ENCODE assay signal across 19 cellular contexts in genomic region chr1:24905355-24905978, GRCh38. TPM values are rescaled to one million over a fixed set of nuclear protein-coding genes. Genes with fewer than 3 reads are reported as not detected.
DNase-seq lines count a peak whose midpoint lies in the region; ATAC-seq and TF ChIP-seq lines count a peak whose summit lies in the region.
"Had no signal": no experiment of that assay in that cellular context is flagged by ENCODE, and none has a peak within 500 bp of the region (broad histone marks: within the 10 kb centered on the region; RNA-seq: fewer than 3 reads in every experiment).

No MANE protein-coding gene starts in this region.

- no peaks in the 10 kb centered on the region for H3K36me3 ChIP-seq in left ventricle myocardium inferior
- H3K36me3 ChIP-seq in right lobe of liver, result no peaks in the 10 kb centered on the region
- H3K36me3 ChIP-seq in Karpas-422 (ENCODE audit: insufficient read depth, low read length), result peaks cover 9% of the 10 kb centered on the region; the same call in 1 of the 2 replicates
- H3K36me3 ChIP-seq: breast epithelium had no signal

- peak in 1 of 2 donors; percentile 2 for ATAC-seq in activated T-cell treated with anti-CD3 and anti-CD28 coated beads, Interleukin-2, amount 50 U/mL, for 72 hours (replicated peaks in 1 of 2)
- ATAC-seq in right lobe of liver, result no peak
- ATAC-seq: GM23338, left ventricle myocardium superior had no signal

- H3K27me3 Mint-ChIP-seq in activated T-cell treated with anti-CD3 and anti-CD28 coated beads, Interleukin-2, amount 50 U/mL, for 72 hours (ENCODE audit: low read depth), result no peaks in the 10 kb centered on the region
- peaks cover 8% of the 10 kb centered on the region for H3K27me3 Mint-ChIP-seq in type B pancreatic cell
- H3K27me3 Mint-ChIP-seq: IgD-negative memory B cell had no signal

- TF ChIP-seq POLR2A in right lobe of liver (IDR thresholded peaks at IDR 0.05), result no peak

- TF ChIP-seq CTCF in left ventricle myocardium inferior (IDR thresholded peaks at IDR 0.05; ENCODE audit: borderline replicate concordance) (no peak), right lobe of liver (IDR thresholded peaks at IDR 0.05) (no peak), type B pancreatic cell (conservative IDR thresholded peaks at IDR 0.05) (no peak)

- H3K9ac ChIP-seq in Karpas-422 (ENCODE audit: low read length), result no peak overlapping the region

- H3K9me2 ChIP-seq in Karpas-422 (replicated peaks; ENCODE audit: insufficient read depth, low read length), result no peaks in the 10 kb centered on the region

- H3K27me3 ChIP-seq in left ventricle myocardium inferior (ENCODE audit: low read depth) (peaks cover 79% of the 10 kb centered on the region), right lobe of liver (no peaks in the 10 kb centered on the region), Karpas-422 (ENCODE audit: low read length) (no peaks in the 10 kb centered on the region)

- H3K27ac ChIP-seq in left ventricle myocardium inferior (replicated peaks) (no peak overlapping the region), right lobe of liver (no peak overlapping the region), Karpas-422 (ENCODE audit: low read length) (no peak overlapping the region)
- H3K27ac ChIP-seq: breast epithelium had no signal

- no peak overlapping the region for H3K4me3 Mint-ChIP-seq in activated T-cell treated with anti-CD3 and anti-CD28 coated beads, Interleukin-2, amount 50 U/mL, for 72 hours
- H3K4me3 Mint-ChIP-seq in type B pancreatic cell, result no peak overlapping the region
- H3K4me3 Mint-ChIP-seq: GM23338, IgD-negative memory B cell, nephron had no signal

- no peaks in the 10 kb centered on the region for H3K9me3 Mint-ChIP-seq in activated T-cell treated with anti-CD3 and anti-CD28 coated beads, Interleukin-2, amount 50 U/mL, for 72 hours
- no peaks in the 10 kb centered on the region for H3K9me3 Mint-ChIP-seq in type B pancreatic cell
- H3K9me3 Mint-ChIP-seq: GM23338, IgD-negative memory B cell had no signal

- no peaks in the 10 kb centered on the region for H3K79me2 ChIP-seq in Karpas-422 (ENCODE audit: low read length)

- peak overlapping the region; percentile 19 for H3K27ac Mint-ChIP-seq in activated T-cell treated with anti-CD3 and anti-CD28 coated beads, Interleukin-2, amount 50 U/mL, for 72 hours
- no peak overlapping the region for H3K27ac Mint-ChIP-seq in type B pancreatic cell
- H3K27ac Mint-ChIP-seq: GM23338, nephron had no signal

- no peak overlapping the region for H2AFZ ChIP-seq in Karpas-422 (ENCODE audit: low read length)
- H2AFZ ChIP-seq: GM23338 had no signal

- 67% methylated on average over 5 of the region's 13 CpGs for WGBS in right lobe of liver (ENCODE audit: insufficient coverage, low coverage, low lambda C conversion rate, missing lambda C conversion rate)

- H3K36me3 Mint-ChIP-seq in activated T-cell treated with anti-CD3 and anti-CD28 coated beads, Interleukin-2, amount 50 U/mL, for 72 hours (ENCODE audit: insufficient read depth in 2 of 2), result peaks cover 16 to 28% of the 10 kb centered on the region in 2 donors
- H3K36me3 Mint-ChIP-seq in type B pancreatic cell, result no peaks in the 10 kb centered on the region
- H3K36me3 Mint-ChIP-seq: IgD-negative memory B cell had no signal

- intact Hi-C loops in cardiac septum (cut with DNase I) (no loop called here), left ventricle myocardium inferior (cut with micrococcal nuclease) (no loop called here), right lobe of liver (cut with DNase I) (loop anchor here in 1 of 2 donors (10.0 kb wide), 1 partner anchor 51 kb away; no protein-coding TSS in a partner anchor)

- peaks cover 42% of the 10 kb centered on the region for H3K4me1 Mint-ChIP-seq in activated T-cell treated with anti-CD3 and anti-CD28 coated beads, Interleukin-2, amount 50 U/mL, for 72 hours (ENCODE audit: low read depth)
- H3K4me1 Mint-ChIP-seq in type B pancreatic cell (ENCODE audit: unreplicated experiment), result peaks cover 6% of the 10 kb centered on the region

- no peak overlapping the region for H3K4me2 ChIP-seq in Karpas-422 (ENCODE audit: low read depth, low read length, poor library complexity, severe bottlenecking)
- H3K4me2 ChIP-seq: GM23338 had no signal

- DNase-seq in cardiac septum (ENCODE audit: low spot score) (peak; percentile 29), left ventricle myocardium inferior (no peak), right lobe of liver (peak; percentile 6 to 35 (median 23)), type B pancreatic cell (ENCODE audit: extremely low spot score, unreplicated experiment) (peak; percentile 64), NCI-H1417 (lab: John Stamatoyannopoulos, UW) (no peak), NCI-H2029 treated with DMSO at 0.1 percent for 48 hours (lab: John Stamatoyannopoulos, UW) (no peak), Karpas-422 (no peak)
- peak in 1 of 2 donors; percentile 0 for DNase-seq in activated T-cell treated with anti-CD3 and anti-CD28 coated beads, Interleukin-2, amount 50 U/mL, for 72 hours
- DNase-seq: activated CD4-positive, alpha-beta T cell treated with anti-CD3 and anti-CD28 coated beads, Interleukin-2, amount 50 U/mL, for 4 hours; effector CD4-positive, alpha-beta T cell; left ventricle myocardium superior; NCI-H1048; NCI-H2227 treated with DMSO at 0.1 percent for 48 hours; T1000; trophoblast cell had no signal

- H4K20me1 ChIP-seq in Karpas-422 (ENCODE audit: insufficient read depth, low read depth, low read length), result peaks cover 39% of the 10 kb centered on the region; the same call in 1 of the 2 replicates

- H3K4me3 ChIP-seq in left ventricle myocardium inferior (no peak overlapping the region), right lobe of liver (no peak overlapping the region), Karpas-422 (ENCODE audit: low read length) (no peak overlapping the region)
- H3K4me3 ChIP-seq: breast epithelium, GM23338 had no signal

- H3K4me1 ChIP-seq in left ventricle myocardium inferior, result no peaks in the 10 kb centered on the region
- no peaks in the 10 kb centered on the region for H3K4me1 ChIP-seq in right lobe of liver
- no peaks in the 10 kb centered on the region for H3K4me1 ChIP-seq in Karpas-422 (ENCODE audit: low read length)
- H3K4me1 ChIP-seq: breast epithelium had no signal

- H3K9me3 ChIP-seq in left ventricle myocardium inferior (replicated peaks), result no peaks in the 10 kb centered on the region
- no peaks in the 10 kb centered on the region for H3K9me3 ChIP-seq in right lobe of liver
- H3K9me3 ChIP-seq in Karpas-422 (ENCODE audit: low read length), result no peaks in the 10 kb centered on the region
- H3K9me3 ChIP-seq: breast epithelium had no signal

RNA-seq across cellular contexts. Expression of gene RUNX3, which starts 24.6 kb away (rescaled TPM):
- total RNA-seq in cardiac septum (0.51 TPM), left ventricle myocardium inferior (0.52 TPM), right lobe of liver (1 to 10 TPM in 3 of 6 experiments, under 1 TPM in 3; 0.46 to 3.1 (median 0.84) TPM), type B pancreatic cell (ENCODE audit: low replicate concordance) (0.41 TPM in 1 of 2 replicates, not detected in the other)
- 100 to 1,000 TPM; 254 to 298 TPM for total RNA-seq in activated T-cell treated with anti-CD3 and anti-CD28 coated beads, Interleukin-2, amount 50 U/mL, for 72 hours
- total RNA-seq in Karpas-422 (2014; rRNA removed; shearing (Covaris generic); ENCODE audit: low replicate concordance), result 35.2 and 36.6 TPM in 2 replicates

Comparison
In these comparisons a context has a peak if more than half of its experiments do, and no peak if none do; other contexts are left out.
1. DNase-seq: peak in cardiac septum (single experiment), right lobe of liver (3 of 3) and type B pancreatic cell (single experiment); none in left ventricle myocardium inferior (single experiment), NCI-H1417 (0 of 3), NCI-H2029 treated with DMSO at 0.1 percent for 48 hours (single experiment) and Karpas-422 (single experiment).